ENCODE assay signal across 1 cellular context in the genomic region with DNA sequence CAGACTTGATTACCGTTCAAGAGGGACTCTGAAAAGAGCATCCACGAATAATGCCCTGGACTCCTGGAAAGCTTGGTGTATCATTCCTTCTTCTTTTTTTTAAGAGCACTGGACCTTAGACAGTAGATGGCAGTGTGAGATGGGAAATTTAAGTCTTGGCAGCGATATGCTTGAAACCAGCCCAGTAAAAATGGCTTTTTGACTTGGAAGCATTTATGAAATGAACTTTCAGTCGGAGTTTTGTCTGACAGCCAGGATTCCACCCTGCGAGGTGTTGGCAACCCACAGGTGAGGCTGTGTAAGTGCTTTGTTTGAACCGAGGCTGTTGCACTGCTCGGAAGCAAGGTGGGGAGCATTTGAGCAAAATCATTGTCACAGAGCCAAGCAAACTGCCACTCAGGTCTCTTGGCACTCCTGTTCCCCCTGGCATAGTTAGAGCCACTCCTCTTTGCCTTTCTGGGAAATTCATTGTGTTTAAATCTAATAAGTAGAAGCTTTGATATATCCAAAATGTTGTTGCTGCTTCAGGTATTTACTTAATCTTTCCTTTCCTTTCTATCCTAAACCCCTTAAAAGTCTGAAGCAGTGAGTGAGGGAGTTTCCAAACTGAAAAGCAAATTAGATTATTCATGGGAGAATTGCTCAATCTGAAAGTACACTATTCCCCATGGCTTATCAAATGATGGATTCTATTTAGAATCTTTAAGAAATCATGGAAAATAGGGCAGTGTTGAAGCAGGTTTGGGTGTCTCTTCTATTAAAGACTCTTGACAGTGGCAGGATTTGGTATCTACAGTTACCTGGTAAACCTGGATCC.
A peak's percentile ranks its signal among the peaks of the same experiment; 100 is the strongest.
TF ChIP-seq lines count a peak whose summit lies in the region.

No MANE protein-coding gene starts in this region.

TF ChIP-seq in HEK293, 187 proteins besides CTCF, POLR2A, EP300 and RAD21 (continued from another document):
- TF ChIP-seq, protein P1, sequence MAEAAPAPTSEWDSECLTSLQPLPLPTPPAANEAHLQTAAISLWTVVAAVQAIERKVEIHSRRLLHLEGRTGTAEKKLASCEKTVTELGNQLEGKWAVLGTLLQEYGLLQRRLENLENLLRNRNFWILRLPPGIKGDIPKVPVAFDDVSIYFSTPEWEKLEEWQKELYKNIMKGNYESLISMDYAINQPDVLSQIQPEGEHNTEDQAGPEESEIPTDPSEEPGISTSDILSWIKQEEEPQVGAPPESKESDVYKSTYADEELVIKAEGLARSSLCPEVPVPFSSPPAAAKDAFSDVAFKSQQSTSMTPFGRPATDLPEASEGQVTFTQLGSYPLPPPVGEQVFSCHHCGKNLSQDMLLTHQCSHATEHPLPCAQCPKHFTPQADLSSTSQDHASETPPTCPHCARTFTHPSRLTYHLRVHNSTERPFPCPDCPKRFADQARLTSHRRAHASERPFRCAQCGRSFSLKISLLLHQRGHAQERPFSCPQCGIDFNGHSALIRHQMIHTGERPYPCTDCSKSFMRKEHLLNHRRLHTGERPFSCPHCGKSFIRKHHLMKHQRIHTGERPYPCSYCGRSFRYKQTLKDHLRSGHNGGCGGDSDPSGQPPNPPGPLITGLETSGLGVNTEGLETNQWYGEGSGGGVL (tag by site-specific recombination; IDR thresholded peaks at IDR 0.05) = no peak
- TF ChIP-seq KLF9 (tag by site-specific recombination; IDR thresholded peaks at IDR 0.05; ENCODE audit: low read depth) (no peak), YY2 (tag by site-specific recombination; IDR thresholded peaks at IDR 0.05) (no peak), ZNF324 (tag by site-specific recombination; IDR thresholded peaks at IDR 0.05) (no peak), FEZF1 (tag by site-specific recombination; IDR thresholded peaks at IDR 0.05) (0 out of 2 replicates have a peak, but pooled peaks have one; percentile 8), MZF1 (tag by site-specific recombination; IDR thresholded peaks at IDR 0.05; ENCODE audit: borderline replicate concordance) (no peak), TCF7L2 (IDR thresholded peaks at IDR 0.05; ENCODE audit: borderline replicate concordance, low read depth, low read length) (no peak), ZNF549 (tag by site-specific recombination; IDR thresholded peaks at IDR 0.05) (no peak), SCRT2 (tag by site-specific recombination; IDR thresholded peaks at IDR 0.05) (0 out of 2 replicates have a peak, but pooled peaks have one; percentile 16), ZNF571 (tag by site-specific recombination; IDR thresholded peaks at IDR 0.05) (no peak), RBAK (tag by site-specific recombination; IDR thresholded peaks at IDR 0.05) (no peak), ZNF354C (tag by site-specific recombination; IDR thresholded peaks at IDR 0.05; ENCODE audit: borderline replicate concordance, low read depth) (no peak), ZBTB48 (tag by site-specific recombination; IDR thresholded peaks at IDR 0.05) (no peak), ZNF768 (tag by site-specific recombination; IDR thresholded peaks at IDR 0.05) (no peak), ZNF362 (tag by site-specific recombination; IDR thresholded peaks at IDR 0.05) (0 out of 2 replicates have a peak, but pooled peaks have one; percentile 68), ZBTB6 (tag by site-specific recombination; IDR thresholded peaks at IDR 0.05) (no peak), TRIM28 (IDR thresholded peaks at IDR 0.05; ENCODE audit: borderline replicate concordance, low read length) (0 out of 2 replicates have a peak, but pooled peaks have one; percentile 42), ZNF335 (tag by site-specific recombination; conservative IDR thresholded peaks at IDR 0.05) (no peak), ZNF24 (tag by site-specific recombination; IDR thresholded peaks at IDR 0.05) (no peak)
- TF ChIP-seq, protein P2, sequence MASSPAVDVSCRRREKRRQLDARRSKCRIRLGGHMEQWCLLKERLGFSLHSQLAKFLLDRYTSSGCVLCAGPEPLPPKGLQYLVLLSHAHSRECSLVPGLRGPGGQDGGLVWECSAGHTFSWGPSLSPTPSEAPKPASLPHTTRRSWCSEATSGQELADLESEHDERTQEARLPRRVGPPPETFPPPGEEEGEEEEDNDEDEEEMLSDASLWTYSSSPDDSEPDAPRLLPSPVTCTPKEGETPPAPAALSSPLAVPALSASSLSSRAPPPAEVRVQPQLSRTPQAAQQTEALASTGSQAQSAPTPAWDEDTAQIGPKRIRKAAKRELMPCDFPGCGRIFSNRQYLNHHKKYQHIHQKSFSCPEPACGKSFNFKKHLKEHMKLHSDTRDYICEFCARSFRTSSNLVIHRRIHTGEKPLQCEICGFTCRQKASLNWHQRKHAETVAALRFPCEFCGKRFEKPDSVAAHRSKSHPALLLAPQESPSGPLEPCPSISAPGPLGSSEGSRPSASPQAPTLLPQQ (tag by site-specific recombination; IDR thresholded peaks at IDR 0.05) = no peak
- TF ChIP-seq, protein P3, sequence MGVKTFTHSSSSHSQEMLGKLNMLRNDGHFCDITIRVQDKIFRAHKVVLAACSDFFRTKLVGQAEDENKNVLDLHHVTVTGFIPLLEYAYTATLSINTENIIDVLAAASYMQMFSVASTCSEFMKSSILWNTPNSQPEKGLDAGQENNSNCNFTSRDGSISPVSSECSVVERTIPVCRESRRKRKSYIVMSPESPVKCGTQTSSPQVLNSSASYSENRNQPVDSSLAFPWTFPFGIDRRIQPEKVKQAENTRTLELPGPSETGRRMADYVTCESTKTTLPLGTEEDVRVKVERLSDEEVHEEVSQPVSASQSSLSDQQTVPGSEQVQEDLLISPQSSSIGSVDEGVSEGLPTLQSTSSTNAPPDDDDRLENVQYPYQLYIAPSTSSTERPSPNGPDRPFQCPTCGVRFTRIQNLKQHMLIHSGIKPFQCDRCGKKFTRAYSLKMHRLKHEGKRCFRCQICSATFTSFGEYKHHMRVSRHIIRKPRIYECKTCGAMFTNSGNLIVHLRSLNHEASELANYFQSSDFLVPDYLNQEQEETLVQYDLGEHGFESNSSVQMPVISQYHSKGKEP (tag by site-specific recombination; IDR thresholded peaks at IDR 0.05) = no peak
